Comparison of ENCODE assay signal across 1 cellular context in the genomic region with DNA sequence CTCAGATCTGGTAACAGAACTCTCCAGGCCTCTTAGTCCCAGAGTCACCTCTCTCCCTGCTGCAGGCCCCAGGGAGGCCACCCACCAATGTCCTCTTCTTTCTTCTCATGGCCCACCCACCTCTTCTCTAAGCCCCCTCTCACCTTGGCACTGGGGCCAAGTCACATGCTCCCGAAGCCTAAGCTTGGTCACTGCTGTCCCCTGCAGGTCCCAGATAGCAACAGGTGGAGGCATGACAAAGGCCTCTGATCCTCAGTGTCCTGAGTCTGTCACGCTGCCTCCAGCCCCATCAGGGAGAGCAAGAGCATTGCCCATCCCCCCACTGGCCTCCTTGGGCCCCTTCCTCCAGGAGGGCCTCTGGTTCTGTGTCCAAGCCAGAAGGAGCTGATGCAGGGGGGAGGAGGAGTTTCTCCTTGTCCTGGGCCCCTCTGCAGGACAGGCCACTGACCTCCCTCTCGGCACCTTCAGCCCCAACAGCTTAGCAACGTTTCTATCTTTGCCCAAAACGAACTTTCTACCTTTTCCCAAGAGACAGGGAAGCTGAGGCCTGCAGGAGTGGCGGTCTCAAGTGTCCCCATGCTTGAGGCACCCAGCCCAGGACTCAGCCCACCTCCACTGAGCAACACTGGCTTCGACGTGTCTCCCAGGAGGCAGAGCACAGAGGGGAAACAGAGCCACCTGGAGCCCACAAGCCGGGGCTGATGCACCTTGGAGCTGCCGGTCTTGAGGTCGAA.
TF ChIP-seq lines count a peak whose summit lies in the region.

No MANE protein-coding gene starts in this region.

TF ChIP-seq in K562, 482 proteins besides CTCF, POLR2A, EP300 and RAD21 (continued from another document and continues in another):
- TF ChIP-seq, protein P1, sequence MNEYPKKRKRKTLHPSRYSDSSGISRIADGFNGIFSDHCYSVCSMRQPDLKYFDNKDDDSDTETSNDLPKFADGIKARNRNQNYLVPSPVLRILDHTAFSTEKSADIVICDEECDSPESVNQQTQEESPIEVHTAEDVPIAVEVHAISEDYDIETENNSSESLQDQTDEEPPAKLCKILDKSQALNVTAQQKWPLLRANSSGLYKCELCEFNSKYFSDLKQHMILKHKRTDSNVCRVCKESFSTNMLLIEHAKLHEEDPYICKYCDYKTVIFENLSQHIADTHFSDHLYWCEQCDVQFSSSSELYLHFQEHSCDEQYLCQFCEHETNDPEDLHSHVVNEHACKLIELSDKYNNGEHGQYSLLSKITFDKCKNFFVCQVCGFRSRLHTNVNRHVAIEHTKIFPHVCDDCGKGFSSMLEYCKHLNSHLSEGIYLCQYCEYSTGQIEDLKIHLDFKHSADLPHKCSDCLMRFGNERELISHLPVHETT (CRISPR knock-in tag; conservative IDR thresholded peaks at IDR 0.05 in 1 of 2, IDR thresholded peaks at IDR 0.05 in 1 of 2) = no peak
- no peak for TF ChIP-seq ZNF592 (IDR thresholded peaks at IDR 0.05)
- no peak for TF ChIP-seq EGR1 (conservative IDR thresholded peaks at IDR 0.05)
- TF ChIP-seq CHCHD3 (CRISPR knock-in tag; IDR thresholded peaks at IDR 0.05) = no peak
- 0 out of 2 replicates have a peak, but pooled peaks have one; percentile 54 for TF ChIP-seq RB1 (IDR thresholded peaks at IDR 0.05; ENCODE audit: low read depth)
- no peak for TF ChIP-seq ZNF197 (CRISPR knock-in tag; IDR thresholded peaks at IDR 0.05; ENCODE audit: low read depth)
- no peak for TF ChIP-seq ZNF79 (CRISPR knock-in tag; IDR thresholded peaks at IDR 0.05; ENCODE audit: low read depth)
- TF ChIP-seq USF2 (CRISPR knock-in tag; IDR thresholded peaks at IDR 0.05) = peak; percentile 56
- TF ChIP-seq RBM15 (IDR thresholded peaks at IDR 0.05; ENCODE audit: insufficient read depth, low read length) = no peak
- no peak for TF ChIP-seq MCM5 (IDR thresholded peaks at IDR 0.05; ENCODE audit: low read depth)
- no peak for TF ChIP-seq TSC22D4 (tag; IDR thresholded peaks at IDR 0.05)
- no peak for TF ChIP-seq ZNF121 (CRISPR knock-in tag; conservative IDR thresholded peaks at IDR 0.05)
- no peak for TF ChIP-seq SREBF1 (IDR thresholded peaks at IDR 0.05; ENCODE audit: borderline replicate concordance, low read depth, low read length)
- no peak for TF ChIP-seq MECOM (CRISPR knock-in tag; IDR thresholded peaks at IDR 0.05)
- no peak for TF ChIP-seq SREBF2 (CRISPR knock-in tag; IDR thresholded peaks at IDR 0.05)
- TF ChIP-seq PRPF4 (IDR thresholded peaks at IDR 0.05; ENCODE audit: insufficient read depth, low read depth, low read length, poor library complexity, severe bottlenecking) = no peak
- no peak for TF ChIP-seq ESRRA (IDR thresholded peaks at IDR 0.05; ENCODE audit: borderline replicate concordance, low read depth)
- TF ChIP-seq EP400 (IDR thresholded peaks at IDR 0.05) = no peak
- TF ChIP-seq RAD51 (IDR thresholded peaks at IDR 0.05; ENCODE audit: borderline replicate concordance, low read depth) = peak; percentile 68
- no peak for TF ChIP-seq SP2 (IDR thresholded peaks at IDR 0.05; ENCODE audit: extremely low read depth, low read depth, low read length, poor library complexity, severe bottlenecking)
- no peak for TF ChIP-seq MCM2 (IDR thresholded peaks at IDR 0.05; ENCODE audit: low read depth)
- no peak for TF ChIP-seq HLTF (IDR thresholded peaks at IDR 0.05)
- TF ChIP-seq ELF1 (tag; IDR thresholded peaks at IDR 0.05) = no peak
- TF ChIP-seq RBM22 (IDR thresholded peaks at IDR 0.05; ENCODE audit: low read depth, low read length, poor library complexity, severe bottlenecking) = no peak
- TF ChIP-seq NR2C2 (CRISPR knock-in tag; IDR thresholded peaks at IDR 0.05) = no peak
- no peak for TF ChIP-seq NR2C2 (tag; IDR thresholded peaks at IDR 0.05)
- TF ChIP-seq MBD2 (IDR thresholded peaks at IDR 0.05; ENCODE audit: borderline replicate concordance, low read depth) = no peak
- TF ChIP-seq XRCC4 (IDR thresholded peaks at IDR 0.05; ENCODE audit: extremely low read depth, insufficient read depth, insufficient read length) = no peak
- no peak for TF ChIP-seq FUS (optimal IDR thresholded peaks at IDR 0.05; ENCODE audit: low read depth, low read length)
- TF ChIP-seq RFX1 (IDR thresholded peaks at IDR 0.05) = no peak
- 0 out of 2 replicates have a peak, but pooled peaks have one; percentile 44 for TF ChIP-seq NFIC (IDR thresholded peaks at IDR 0.05)
- TF ChIP-seq RBBP5 (IDR thresholded peaks at IDR 0.05; ENCODE audit: borderline replicate concordance, insufficient read depth, low read length, poor library complexity, severe bottlenecking) = no peak
- no peak for TF ChIP-seq ELF2 (CRISPR knock-in tag; IDR thresholded peaks at IDR 0.05)
- TF ChIP-seq ZNF282 (CRISPR knock-in tag; IDR thresholded peaks at IDR 0.05) = no peak
- no peak for TF ChIP-seq E4F1 (CRISPR knock-in tag; IDR thresholded peaks at IDR 0.05; ENCODE audit: borderline replicate concordance)
- TF ChIP-seq SRSF1 (IDR thresholded peaks at IDR 0.05; ENCODE audit: low read depth, low read length) = no peak
- TF ChIP-seq HNRNPL (IDR thresholded peaks at IDR 0.05; ENCODE audit: low read depth, low read length) = no peak
- TF ChIP-seq GTF2E2 (tag; IDR thresholded peaks at IDR 0.05) = no peak
- TF ChIP-seq KAT2B (IDR thresholded peaks at IDR 0.05; ENCODE audit: low read depth, low read length) = no peak
- TF ChIP-seq, protein P2, sequence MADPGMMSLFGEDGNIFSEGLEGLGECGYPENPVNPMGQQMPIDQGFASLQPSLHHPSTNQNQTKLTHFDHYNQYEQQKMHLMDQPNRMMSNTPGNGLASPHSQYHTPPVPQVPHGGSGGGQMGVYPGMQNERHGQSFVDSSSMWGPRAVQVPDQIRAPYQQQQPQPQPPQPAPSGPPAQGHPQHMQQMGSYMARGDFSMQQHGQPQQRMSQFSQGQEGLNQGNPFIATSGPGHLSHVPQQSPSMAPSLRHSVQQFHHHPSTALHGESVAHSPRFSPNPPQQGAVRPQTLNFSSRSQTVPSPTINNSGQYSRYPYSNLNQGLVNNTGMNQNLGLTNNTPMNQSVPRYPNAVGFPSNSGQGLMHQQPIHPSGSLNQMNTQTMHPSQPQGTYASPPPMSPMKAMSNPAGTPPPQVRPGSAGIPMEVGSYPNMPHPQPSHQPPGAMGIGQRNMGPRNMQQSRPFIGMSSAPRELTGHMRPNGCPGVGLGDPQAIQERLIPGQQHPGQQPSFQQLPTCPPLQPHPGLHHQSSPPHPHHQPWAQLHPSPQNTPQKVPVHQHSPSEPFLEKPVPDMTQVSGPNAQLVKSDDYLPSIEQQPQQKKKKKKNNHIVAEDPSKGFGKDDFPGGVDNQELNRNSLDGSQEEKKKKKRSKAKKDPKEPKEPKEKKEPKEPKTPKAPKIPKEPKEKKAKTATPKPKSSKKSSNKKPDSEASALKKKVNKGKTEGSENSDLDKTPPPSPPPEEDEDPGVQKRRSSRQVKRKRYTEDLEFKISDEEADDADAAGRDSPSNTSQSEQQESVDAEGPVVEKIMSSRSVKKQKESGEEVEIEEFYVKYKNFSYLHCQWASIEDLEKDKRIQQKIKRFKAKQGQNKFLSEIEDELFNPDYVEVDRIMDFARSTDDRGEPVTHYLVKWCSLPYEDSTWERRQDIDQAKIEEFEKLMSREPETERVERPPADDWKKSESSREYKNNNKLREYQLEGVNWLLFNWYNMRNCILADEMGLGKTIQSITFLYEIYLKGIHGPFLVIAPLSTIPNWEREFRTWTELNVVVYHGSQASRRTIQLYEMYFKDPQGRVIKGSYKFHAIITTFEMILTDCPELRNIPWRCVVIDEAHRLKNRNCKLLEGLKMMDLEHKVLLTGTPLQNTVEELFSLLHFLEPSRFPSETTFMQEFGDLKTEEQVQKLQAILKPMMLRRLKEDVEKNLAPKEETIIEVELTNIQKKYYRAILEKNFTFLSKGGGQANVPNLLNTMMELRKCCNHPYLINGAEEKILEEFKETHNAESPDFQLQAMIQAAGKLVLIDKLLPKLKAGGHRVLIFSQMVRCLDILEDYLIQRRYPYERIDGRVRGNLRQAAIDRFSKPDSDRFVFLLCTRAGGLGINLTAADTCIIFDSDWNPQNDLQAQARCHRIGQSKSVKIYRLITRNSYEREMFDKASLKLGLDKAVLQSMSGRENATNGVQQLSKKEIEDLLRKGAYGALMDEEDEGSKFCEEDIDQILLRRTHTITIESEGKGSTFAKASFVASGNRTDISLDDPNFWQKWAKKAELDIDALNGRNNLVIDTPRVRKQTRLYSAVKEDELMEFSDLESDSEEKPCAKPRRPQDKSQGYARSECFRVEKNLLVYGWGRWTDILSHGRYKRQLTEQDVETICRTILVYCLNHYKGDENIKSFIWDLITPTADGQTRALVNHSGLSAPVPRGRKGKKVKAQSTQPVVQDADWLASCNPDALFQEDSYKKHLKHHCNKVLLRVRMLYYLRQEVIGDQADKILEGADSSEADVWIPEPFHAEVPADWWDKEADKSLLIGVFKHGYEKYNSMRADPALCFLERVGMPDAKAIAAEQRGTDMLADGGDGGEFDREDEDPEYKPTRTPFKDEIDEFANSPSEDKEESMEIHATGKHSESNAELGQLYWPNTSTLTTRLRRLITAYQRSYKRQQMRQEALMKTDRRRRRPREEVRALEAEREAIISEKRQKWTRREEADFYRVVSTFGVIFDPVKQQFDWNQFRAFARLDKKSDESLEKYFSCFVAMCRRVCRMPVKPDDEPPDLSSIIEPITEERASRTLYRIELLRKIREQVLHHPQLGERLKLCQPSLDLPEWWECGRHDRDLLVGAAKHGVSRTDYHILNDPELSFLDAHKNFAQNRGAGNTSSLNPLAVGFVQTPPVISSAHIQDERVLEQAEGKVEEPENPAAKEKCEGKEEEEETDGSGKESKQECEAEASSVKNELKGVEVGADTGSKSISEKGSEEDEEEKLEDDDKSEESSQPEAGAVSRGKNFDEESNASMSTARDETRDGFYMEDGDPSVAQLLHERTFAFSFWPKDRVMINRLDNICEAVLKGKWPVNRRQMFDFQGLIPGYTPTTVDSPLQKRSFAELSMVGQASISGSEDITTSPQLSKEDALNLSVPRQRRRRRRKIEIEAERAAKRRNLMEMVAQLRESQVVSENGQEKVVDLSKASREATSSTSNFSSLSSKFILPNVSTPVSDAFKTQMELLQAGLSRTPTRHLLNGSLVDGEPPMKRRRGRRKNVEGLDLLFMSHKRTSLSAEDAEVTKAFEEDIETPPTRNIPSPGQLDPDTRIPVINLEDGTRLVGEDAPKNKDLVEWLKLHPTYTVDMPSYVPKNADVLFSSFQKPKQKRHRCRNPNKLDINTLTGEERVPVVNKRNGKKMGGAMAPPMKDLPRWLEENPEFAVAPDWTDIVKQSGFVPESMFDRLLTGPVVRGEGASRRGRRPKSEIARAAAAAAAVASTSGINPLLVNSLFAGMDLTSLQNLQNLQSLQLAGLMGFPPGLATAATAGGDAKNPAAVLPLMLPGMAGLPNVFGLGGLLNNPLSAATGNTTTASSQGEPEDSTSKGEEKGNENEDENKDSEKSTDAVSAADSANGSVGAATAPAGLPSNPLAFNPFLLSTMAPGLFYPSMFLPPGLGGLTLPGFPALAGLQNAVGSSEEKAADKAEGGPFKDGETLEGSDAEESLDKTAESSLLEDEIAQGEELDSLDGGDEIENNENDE (IDR thresholded peaks at IDR 0.05; ENCODE audit: low read depth, low read length) = no peak
